18 cellular contexts compared by ENCODE assay signal in the genomic region with DNA sequence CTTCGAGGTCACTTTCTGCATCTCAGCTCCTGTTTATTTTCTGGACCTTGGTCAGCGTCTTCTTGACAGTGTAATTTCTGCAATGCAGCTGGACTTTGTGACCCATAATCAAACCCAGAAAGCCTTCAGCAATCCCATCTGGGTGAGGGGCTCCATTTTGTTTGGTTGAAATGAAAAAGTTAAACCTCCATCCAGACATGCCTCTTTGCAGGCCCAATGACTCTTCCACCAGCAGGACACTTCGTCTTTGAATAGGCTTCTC.
"Had no signal": no experiment of that assay in that cellular context is flagged by ENCODE, and none has a peak within 500 bp of the region (broad histone marks: within the 10 kb centered on the region; RNA-seq: fewer than 3 reads in every experiment).

No MANE protein-coding gene starts in this region.

- ATAC-seq: left ventricle myocardium superior, sciatic nerve had no signal

- H3K4me1 ChIP-seq: esophagus squamous epithelium, neural progenitor cell, tibial artery had no signal

- H3K9ac ChIP-seq: neural progenitor cell had no signal

- H3K36me3 Mint-ChIP-seq: neural progenitor cell had no signal

- DNase-seq: activated CD4-positive, alpha-beta T cell treated with anti-CD3 and anti-CD28 coated beads, Interleukin-2, amount 10 ng/mL, durations not matched to agents 24 days and 14 days; activated CD4-positive, CD25-positive, alpha-beta regulatory T cell; activated naive CD8-positive, alpha-beta T cell treated with anti-CD3 and anti-CD28 coated beads, Interleukin-2, amount 10 ng/mL, durations not matched to agents 7 days and 5 days; activated T-cell treated with anti-CD3 and anti-CD28 coated beads, Interleukin-2, amount 50 U/mL, for 4 hours; anterior cingulate cortex; brain microvascular endothelial cell; cortex of kidney; effector CD4-positive, alpha-beta T cell; esophagus squamous epithelium; hippocampal formation; left ventricle myocardium superior; ovary; stimulated activated CD4-positive, alpha-beta T cell treated with anti-CD3 and anti-CD28 coated beads, Interleukin-12 subunit alpha, Interleukin-12 subunit beta, amount 100 ng/mL, for 4 hours; stimulated activated CD4-positive, alpha-beta T cell treated with anti-CD3 and anti-CD28 coated beads, Interleukin-2, amount 100 ng/mL, for 24 hours; tibial artery had no signal

- H3K36me3 ChIP-seq: brain microvascular endothelial cell, esophagus squamous epithelium, neural progenitor cell, ovary, tibial artery had no signal

- H3K4me3 Mint-ChIP-seq: activated CD4-positive, alpha-beta T cell treated with anti-CD3 and anti-CD28 coated beads, Interleukin-2, amount 10 ng/mL, durations not matched to agents 24 days and 14 days; activated naive CD8-positive, alpha-beta T cell treated with anti-CD3 and anti-CD28 coated beads, Interleukin-2, amount 10 ng/mL, durations not matched to agents 7 days and 5 days; activated T-cell treated with anti-CD3 and anti-CD28 coated beads, Interleukin-2, amount 50 U/mL, for 4 hours; neural progenitor cell; T-helper 2 cell treated with Interferon-gamma antibody and Interleukin-4, amounts not matched to agents 5 μg/mL and 100 μg/mL, for 36 hours had no signal

- H3K27ac ChIP-seq: brain microvascular endothelial cell, esophagus squamous epithelium, neural progenitor cell, ovary, tibial artery had no signal

- H3K4me2 ChIP-seq: neural progenitor cell had no signal

- H3K27me3 Mint-ChIP-seq: activated CD4-positive, alpha-beta T cell treated with anti-CD3 and anti-CD28 coated beads, Interleukin-2, amount 10 ng/mL, durations not matched to agents 24 days and 14 days; activated naive CD8-positive, alpha-beta T cell treated with anti-CD3 and anti-CD28 coated beads, Interleukin-2, amount 10 ng/mL, durations not matched to agents 7 days and 5 days had no signal

- H3K4me1 Mint-ChIP-seq: neural progenitor cell had no signal

- H3K27me3 ChIP-seq: brain microvascular endothelial cell, esophagus squamous epithelium, neural progenitor cell, ovary, tibial artery had no signal

- H2AFZ ChIP-seq: neural progenitor cell had no signal

- H3K9me3 ChIP-seq: esophagus squamous epithelium, tibial artery had no signal

- H3K4me3 ChIP-seq: esophagus squamous epithelium, neural progenitor cell, ovary, tibial artery had no signal

- H3K27ac Mint-ChIP-seq: activated naive CD8-positive, alpha-beta T cell treated with anti-CD3 and anti-CD28 coated beads, Interleukin-2, amount 10 ng/mL, durations not matched to agents 7 days and 5 days; neural progenitor cell; T-helper 2 cell treated with Interferon-gamma antibody and Interleukin-4, amounts not matched to agents 5 μg/mL and 100 μg/mL, for 36 hours had no signal
